Comparison of ENCODE assay signal across 36 cellular contexts in genomic region chr5:142262683-142263082, GRCh38.
"Had no signal": no experiment of that assay in that cellular context is flagged by ENCODE, and none has a peak within 500 bp of the region (broad histone marks: within the 10 kb centered on the region; RNA-seq: fewer than 3 reads in every experiment).

No MANE protein-coding gene starts in this region.

- H3K27me3 Mint-ChIP-seq: activated CD4-positive, alpha-beta T cell treated with anti-CD3 and anti-CD28 coated beads for 36 hours; activated naive CD8-positive, alpha-beta T cell treated with anti-CD3 and anti-CD28 coated beads for 36 hours had no signal

- H3K27ac Mint-ChIP-seq: activated CD4-positive, alpha-beta T cell treated with anti-CD3 and anti-CD28 coated beads for 36 hours; activated CD4-positive, alpha-beta T cell treated with anti-CD3 and anti-CD28 coated beads, Interleukin-2, amount 10 ng/mL, durations not matched to agents 7 days and 5 days; activated CD8-positive, alpha-beta T cell treated with anti-CD3 and anti-CD28 coated beads, Interleukin-2, amount 10 ng/mL, durations not matched to agents 7 days and 5 days; activated naive CD4-positive, alpha-beta T cell treated with anti-CD3 and anti-CD28 coated beads, Interleukin-2, amount 10 ng/mL, durations not matched to agents 7 days and 5 days; activated naive CD8-positive, alpha-beta T cell treated with anti-CD3 and anti-CD28 coated beads for 36 hours; activated T-helper 1 cell treated with anti-CD3 and anti-CD28 coated beads, Interleukin-12 subunit alpha, Interleukin-12 subunit beta, Interleukin-2, Interleukin-4 antibody, amounts not matched to agents 30 ng/mL and 10 ng/mL and 1 ng/mL, durations not matched to agents 14 hours and 24 hours and 36 hours; T-helper 1 cell treated with Interleukin-12 subunit alpha and Interleukin-12 subunit beta and Interleukin-4 antibody, amounts not matched to agents 30 μg/mL and 1 μg/mL, for 36 hours; T-helper 2 cell treated with Interferon-gamma antibody and Interleukin-4, amounts not matched to agents 5 μg/mL and 100 μg/mL, for 36 hours had no signal

- DNase-seq: activated CD4-positive, alpha-beta T cell treated with anti-CD3 and anti-CD28 coated beads for 36 hours; activated CD4-positive, alpha-beta T cell treated with anti-CD3 and anti-CD28 coated beads, Interleukin-2, amount 10 ng/mL, durations not matched to agents 7 days and 5 days; activated CD4-positive, alpha-beta T cell treated with anti-CD3 and anti-CD28 coated beads, Interleukin-2, amount 50 U/mL, for 48 hours; activated CD8-positive, alpha-beta memory T cell treated with anti-CD3 and anti-CD28 coated beads, Interleukin-2, amount 50 U/mL, for 4 hours; activated CD8-positive, alpha-beta T cell treated with anti-CD3 and anti-CD28 coated beads, Interleukin-2, amount 10 ng/mL, durations not matched to agents 7 days and 5 days; activated naive CD4-positive, alpha-beta T cell treated with anti-CD3 and anti-CD28 coated beads, Interleukin-2, amount 10 ng/mL, durations not matched to agents 7 days and 5 days; activated naive CD8-positive, alpha-beta T cell treated with anti-CD3 and anti-CD28 coated beads for 36 hours; activated T-cell treated with anti-CD3 and anti-CD28 coated beads for 4 hours; activated T-cell treated with anti-CD3 and anti-CD28 coated beads, Interleukin-2, amount 50 U/mL, for 4 hours; amniotic stem cell; aorta; brain microvascular endothelial cell; central memory CD4-positive, alpha-beta T cell; NCI-H1092 treated with DMSO at 0.1 percent for 48 hours; NCI-H1417; NCI-H146; NCI-H187; NCI-H2029 treated with DMSO at 0.1 percent for 48 hours; NCI-H2107; NCI-H2171; NCI-H510A; NCI-H526; NCI-H748 treated with DMSO at 0.1 percent for 48 hours; NK-92 treated with Interleukin-12 subunit alpha and Interleukin-12 subunit beta, amount 100 ng/mL, for 24 hours; PC-3; Peyer's patch; RPMI8226; SHP77 treated with DMSO at 0.1 percent for 48 hours; SK-N-SH had no signal

- H3K4me1 ChIP-seq: Peyer's patch, SJSA1 had no signal

- ATAC-seq: activated CD4-positive, alpha-beta T cell treated with anti-CD3 and anti-CD28 coated beads for 36 hours; activated CD4-positive, CD25-positive, alpha-beta regulatory T cell treated with anti-CD3 and anti-CD28 coated beads, Interleukin-2, amount 50 U/mL, for 24 hours; activated CD8-positive, alpha-beta T cell treated with anti-CD3 and anti-CD28 coated beads, Interleukin-2, amount 10 ng/mL, durations not matched to agents 7 days and 5 days; activated T-cell treated with anti-CD3 and anti-CD28 coated beads, Interleukin-2, amount 50 U/mL, for 4 hours had no signal

- H3K27me3 ChIP-seq: brain microvascular endothelial cell, Peyer's patch, SJSA1 had no signal

- H3K9me3 ChIP-seq: Peyer's patch, SJSA1, SK-N-SH had no signal

- H3K36me3 ChIP-seq: brain microvascular endothelial cell, Peyer's patch, SJSA1 had no signal

- H3K9me2 ChIP-seq: SK-N-SH had no signal

- H3K4me3 ChIP-seq: Peyer's patch, SJSA1 had no signal

- H3K4me3 Mint-ChIP-seq: activated CD4-positive, alpha-beta T cell treated with anti-CD3 and anti-CD28 coated beads for 36 hours; activated CD4-positive, alpha-beta T cell treated with anti-CD3 and anti-CD28 coated beads, Interleukin-2, amount 10 ng/mL, durations not matched to agents 7 days and 5 days; activated CD8-positive, alpha-beta T cell treated with anti-CD3 and anti-CD28 coated beads, Interleukin-2, amount 10 ng/mL, durations not matched to agents 7 days and 5 days; activated naive CD4-positive, alpha-beta T cell treated with anti-CD3 and anti-CD28 coated beads, Interleukin-2, amount 10 ng/mL, durations not matched to agents 7 days and 5 days; activated naive CD8-positive, alpha-beta T cell treated with anti-CD3 and anti-CD28 coated beads for 36 hours; activated T-cell treated with anti-CD3 and anti-CD28 coated beads, Interleukin-2, amount 50 U/mL, for 4 hours; activated T-helper 1 cell treated with anti-CD3 and anti-CD28 coated beads, Interleukin-12 subunit alpha, Interleukin-12 subunit beta, Interleukin-2, Interleukin-4 antibody, amounts not matched to agents 30 ng/mL and 10 ng/mL and 1 ng/mL, durations not matched to agents 14 hours and 24 hours and 36 hours; T-helper 1 cell treated with Interleukin-12 subunit alpha and Interleukin-12 subunit beta and Interleukin-4 antibody, amounts not matched to agents 30 μg/mL and 1 μg/mL, for 36 hours; T-helper 2 cell treated with Interferon-gamma antibody and Interleukin-4, amounts not matched to agents 5 μg/mL and 100 μg/mL, for 36 hours; WTC11 had no signal

- H3K9ac ChIP-seq: KMS-11, SK-N-SH had no signal

- H3K4me1 Mint-ChIP-seq: activated CD4-positive, alpha-beta T cell treated with anti-CD3 and anti-CD28 coated beads for 36 hours; activated naive CD4-positive, alpha-beta T cell treated with anti-CD3 and anti-CD28 coated beads, Interleukin-2, amount 10 ng/mL, durations not matched to agents 7 days and 5 days; activated naive CD8-positive, alpha-beta T cell treated with anti-CD3 and anti-CD28 coated beads for 36 hours had no signal

- H3K9me3 Mint-ChIP-seq: activated CD4-positive, alpha-beta T cell treated with anti-CD3 and anti-CD28 coated beads, Interleukin-2, amount 10 ng/mL, durations not matched to agents 7 days and 5 days; activated naive CD4-positive, alpha-beta T cell treated with anti-CD3 and anti-CD28 coated beads, Interleukin-2, amount 10 ng/mL, durations not matched to agents 7 days and 5 days; activated T-cell treated with anti-CD3 and anti-CD28 coated beads, Interleukin-2, amount 50 U/mL, for 4 hours; activated T-helper 1 cell treated with anti-CD3 and anti-CD28 coated beads, Interleukin-12 subunit alpha, Interleukin-12 subunit beta, Interleukin-2, Interleukin-4 antibody, amounts not matched to agents 30 ng/mL and 10 ng/mL and 1 ng/mL, durations not matched to agents 14 hours and 24 hours and 36 hours; T-helper 1 cell treated with Interleukin-12 subunit alpha and Interleukin-12 subunit beta and Interleukin-4 antibody, amounts not matched to agents 30 μg/mL and 1 μg/mL, for 36 hours; T-helper 2 cell treated with Interferon-gamma antibody and Interleukin-4, amounts not matched to agents 5 μg/mL and 100 μg/mL, for 36 hours had no signal

- H3K4me2 ChIP-seq: KMS-11, SK-N-SH had no signal

- H3K27ac ChIP-seq: brain microvascular endothelial cell, KMS-11, Peyer's patch, SJSA1 had no signal

- H3K36me3 Mint-ChIP-seq: activated naive CD4-positive, alpha-beta T cell treated with anti-CD3 and anti-CD28 coated beads, Interleukin-2, amount 10 ng/mL, durations not matched to agents 7 days and 5 days; activated naive CD8-positive, alpha-beta T cell treated with anti-CD3 and anti-CD28 coated beads for 36 hours had no signal
